ENCODE assay signal across 16 cellular contexts in genomic region chr12:95984685-95985084, GRCh38. TPM values are rescaled to one million over a fixed set of nuclear protein-coding genes. Genes with fewer than 3 reads are reported as not detected.
A peak's percentile ranks its signal among the peaks of the same experiment; 100 is the strongest.
DNase-seq lines count a peak whose midpoint lies in the region; ATAC-seq and TF ChIP-seq lines count a peak whose summit lies in the region.
"Had no signal": no experiment of that assay in that cellular context is flagged by ENCODE, and none has a peak within 500 bp of the region (broad histone marks: within the 10 kb centered on the region; RNA-seq: fewer than 3 reads in every experiment).

No MANE protein-coding gene starts in this region.

- H3K27ac ChIP-seq in breast epithelium (no peak overlapping the region), right lobe of liver (peak overlapping the region in 2 of 3 donors; percentile 0 to 56)
- H3K27ac ChIP-seq: GM23248 had no signal

- H3K4me3 Mint-ChIP-seq in MCF 10A (ENCODE audit: unreplicated experiment) = no peak overlapping the region
- H3K4me3 Mint-ChIP-seq: CD4-positive, alpha-beta memory T cell had no signal

- intact Hi-C loops in MCF 10A (cut with micrococcal nuclease) (no loop called here), breast epithelium (cut with DNase I; ENCODE audit: low total_unique reads) (no loop called here), right lobe of liver (cut with DNase I) (no loop called here), posterior vena cava (cut with DNase I) (no loop called here)

- BruUV-seq in MCF 10A (replicated peaks; lab: Mats Ljungman, UMichigan) = no TSS peak

- TF ChIP-seq CTCF in MCF 10A (IDR thresholded peaks at IDR 0.05; ENCODE audit: unreplicated experiment) (no peak), breast epithelium (IDR thresholded peaks at IDR 0.05) (no peak), right lobe of liver (IDR thresholded peaks at IDR 0.05) (no peak)

- no peaks in the 10 kb centered on the region for H3K9me3 Mint-ChIP-seq in MCF 10A (ENCODE audit: unreplicated experiment)
- H3K9me3 Mint-ChIP-seq: CD4-positive, alpha-beta memory T cell had no signal

- no peaks in the 10 kb centered on the region for H3K27me3 ChIP-seq in breast epithelium
- H3K27me3 ChIP-seq in right lobe of liver = no peaks in the 10 kb centered on the region

- H3K36me3 ChIP-seq in breast epithelium (no peaks in the 10 kb centered on the region), right lobe of liver (peaks cover 0 to 29% (median 4%) of the 10 kb centered on the region in 4 donors)

- POLR2A ChIA-PET in MCF 10A (lab: Yijun Ruan, JAX) = interaction anchor here (0.7 to 1.0 kb wide), 2 partner anchors 13 to 1592 kb away, joined by 3 to 4 read pairs; no protein-coding TSS in a partner anchor

- no peaks in the 10 kb centered on the region for H3K27me3 Mint-ChIP-seq in MCF 10A (ENCODE audit: insufficient read depth, unreplicated experiment)
- H3K27me3 Mint-ChIP-seq: CD4-positive, alpha-beta memory T cell had no signal

- DNase-seq in MCF 10A (ENCODE audit: unreplicated experiment) = peak; percentile 24
- DNase-seq in breast epithelium (ENCODE audit: low spot score in 2 of 2) = no peak
- DNase-seq in left lobe of liver (ENCODE audit: low spot score) = no peak
- no peak for DNase-seq in right lobe of liver
- no peak for DNase-seq in posterior vena cava (ENCODE audit: low spot score)
- DNase-seq: 8988T; C1 segment of cervical spinal cord; CD4-positive, alpha-beta memory T cell; COR-L47; DMS153; DND-41; GM23248; H7; HCEC 1CT had no signal

- H3K27ac Mint-ChIP-seq in MCF 10A (ENCODE audit: low read depth, unreplicated experiment) = no peak overlapping the region
- H3K27ac Mint-ChIP-seq: CD4-positive, alpha-beta memory T cell had no signal

- 29% methylated on average over 1 of the region's 1 CpG for WGBS in right lobe of liver (ENCODE audit: insufficient coverage, low coverage, low lambda C conversion rate, missing lambda C conversion rate)

- H3K4me3 ChIP-seq in breast epithelium = no peak overlapping the region
- H3K4me3 ChIP-seq in right lobe of liver = no peak overlapping the region
- H3K4me3 ChIP-seq: GM23248 had no signal

- no peaks in the 10 kb centered on the region for H3K4me1 ChIP-seq in breast epithelium
- peaks cover 0 to 31% (median 0%) of the 10 kb centered on the region in 4 donors for H3K4me1 ChIP-seq in right lobe of liver

- TF ChIP-seq POLR2A in breast epithelium (IDR thresholded peaks at IDR 0.05) = no peak
- no peak for TF ChIP-seq POLR2A in right lobe of liver (IDR thresholded peaks at IDR 0.05)

- ATAC-seq in left lobe of liver (peak; percentile 34), right lobe of liver (peak; percentile 27 to 72 (median 46)), GM21367 (IDR thresholded peaks at IDR 0.05; ENCODE audit: unreplicated experiment) (no peak)

- H3K9me3 ChIP-seq in breast epithelium = no peaks in the 10 kb centered on the region
- H3K9me3 ChIP-seq in right lobe of liver = no peaks in the 10 kb centered on the region

- CTCF ChIA-PET in MCF 10A (lab: Yijun Ruan, JAX) = interaction anchor here (0.7 to 1.6 kb wide), 2 partner anchors 13 to 1416 kb away, joined by 3 to 5 read pairs; no protein-coding TSS in a partner anchor

- H3K36me3 Mint-ChIP-seq in MCF 10A (ENCODE audit: insufficient read depth, unreplicated experiment) = no peaks in the 10 kb centered on the region

- peaks cover 5% of the 10 kb centered on the region for H3K4me1 Mint-ChIP-seq in MCF 10A (ENCODE audit: insufficient read depth, unreplicated experiment)
- H3K4me1 Mint-ChIP-seq: CD4-positive, alpha-beta memory T cell had no signal

RNA-seq across cellular contexts. Expression of gene HAL, which starts 11.5 kb away (rescaled TPM):
- 0.27 and 1.1 TPM in 2 replicates for total RNA-seq in MCF 10A (2022)
- 1 to 10 TPM in 1 of 3 donors, under 1 TPM in 2; 0.59 to 4.3 (median 0.98) TPM for total RNA-seq in breast epithelium
- 210 TPM for total RNA-seq in left lobe of liver
- total RNA-seq in right lobe of liver = 100 to 1,000 TPM in 5 of 6 experiments, 10 to 100 TPM in 1; 95.8 to 190 (median 174) TPM
- total RNA-seq in posterior vena cava = 1 to 10 TPM in 1 of 2 donors, under 1 TPM in 1; 0.29 to 1.2 TPM
- total RNA-seq: GM23248 had no signal

RNA-seq across cellular contexts. Expression of gene AMDHD1, which starts 41.6 kb away (rescaled TPM):
- total RNA-seq in MCF 10A (2022) (0.29 and 0.47 TPM in 2 replicates), breast epithelium (1 to 10 TPM in 2 of 3 donors, under 1 TPM in 1; 0.98 to 2.8 (median 1.3) TPM), left lobe of liver (81.5 TPM), right lobe of liver (10 to 100 TPM; 41.4 to 97.8 (median 69.1) TPM), posterior vena cava (under 1 TPM; 0.29 to 0.46 TPM)
- total RNA-seq: H1 had no signal

RNA-seq across cellular contexts. Expression of gene CCDC38, which starts 42.3 kb away (rescaled TPM):
- 0.12 TPM in 1 of 2 replicates, not detected in the other for total RNA-seq in MCF 10A (2022)
- total RNA-seq in breast epithelium = under 1 TPM in 1 of 3 donors, not detected in 2; 0.73 TPM
- 0.93 TPM for total RNA-seq in left lobe of liver
- 1 to 10 TPM in 2 of 6 experiments, under 1 TPM in 4; 0.19 to 1.8 (median 0.89) TPM for total RNA-seq in right lobe of liver
- total RNA-seq in posterior vena cava = not detected
- total RNA-seq: H1, H7 had no signal

RNA-seq across cellular contexts. Expression of gene LTA4H, which starts 50.7 kb away (rescaled TPM):
- total RNA-seq in MCF 10A (2022) (52.3 and 66.0 TPM in 2 replicates), breast epithelium (10 to 100 TPM; 66.5 to 94.5 (median 67.4) TPM), left lobe of liver (17.7 TPM), right lobe of liver (10 to 100 TPM; 19.0 to 32.5 (median 27.1) TPM), posterior vena cava (10 to 100 TPM; 38.2 to 38.4 TPM)

Comparison
In these comparisons a context has a peak if more than half of its experiments do, and no peak if none do; other contexts are left out.
1. H3K27ac ChIP-seq: peak in right lobe of liver (2 of 3); none in breast epithelium (0 of 2).
2. RNA of gene HAL, which starts 11.5 kb away (total RNA-seq): 210 TPM in left lobe of liver (single experiment) and 95.8 to 190 TPM in right lobe of liver; 0.29 to 1.2 TPM in posterior vena cava, 0.27 to 1.1 TPM in MCF 10A and 0.59 to 4.3 TPM in breast epithelium; every median in the first group is over 10 times any median in the second.
3. RNA of gene AMDHD1, which starts 41.6 kb away (total RNA-seq): 81.5 TPM in left lobe of liver (single experiment) and 41.4 to 97.8 TPM in right lobe of liver; 0.98 to 2.8 TPM in breast epithelium, 0.29 to 0.47 TPM in MCF 10A and 0.29 to 0.46 TPM in posterior vena cava; every median in the first group is over 10 times any median in the second.